Comparison of ENCODE assay signal across 8 cellular contexts in genomic region chr10:99619851-99620712, GRCh38. TPM values are rescaled to one million over a fixed set of nuclear protein-coding genes. Genes with fewer than 3 reads are reported as not detected.
DNase-seq lines count a peak whose midpoint lies in the region; ATAC-seq and TF ChIP-seq lines count a peak whose summit lies in the region.

Gene SLC25A28, minus strand, starts transcription at chr10:99620439. Its CDS starts 104 bp downstream, at chr10:99620335.

- intact Hi-C loops in Caco-2 (cut with micrococcal nuclease; ENCODE audit: unreplicated experiment): loop anchor here (1.0 to 2.0 kb wide), 5 partner anchors 27 to 189 kb away; partner anchors contain the start of genes ABCC2, COX15, CUTC and ENTPD7

- H3K27ac ChIP-seq in GM23338 (ENCODE audit: low read depth) (peak within 1 kb of the TSS; percentile 96), SJCRH30 (peak within 1 kb of the TSS; percentile 94), neutrophil (peak within 1 kb of the TSS; percentile 97), substantia nigra (ENCODE audit: low read depth, low read length, poor library complexity, severe bottlenecking) (peak within 1 kb of the TSS; percentile 94)

- H3K27me3 Mint-ChIP-seq in Caco-2 (ENCODE audit: insufficient read depth, unreplicated experiment): no peaks in the 10 kb centered on the region
- H3K27me3 Mint-ChIP-seq in GM23338 (ENCODE audit: insufficient read depth, low read depth, poor library complexity): peaks cover 2% of the 10 kb centered on the region
- H3K27me3 Mint-ChIP-seq in activated naive CD4-positive, alpha-beta T cell treated with anti-CD3 and anti-CD28 coated beads, Interleukin-2, amount 50 U/mL, for 24 hours: no peaks in the 10 kb centered on the region

- H3K9me3 ChIP-seq in Caco-2 (no peaks in the 10 kb centered on the region), MG63 (peaks cover 4% of the 10 kb centered on the region), SJCRH30 (replicated peaks) (no peaks in the 10 kb centered on the region), neutrophil (no peaks in the 10 kb centered on the region)

- peak within 1 kb of the TSS; percentile 87 for H3K4me3 ChIP-seq in Caco-2 (ENCODE audit: low read depth, low read length)
- peak within 1 kb of the TSS; percentile 87 for H3K4me3 ChIP-seq in GM23338
- H3K4me3 ChIP-seq in MG63: peak within 1 kb of the TSS; percentile 63
- H3K4me3 ChIP-seq in SJCRH30: peak within 1 kb of the TSS; percentile 67
- H3K4me3 ChIP-seq in neutrophil (ENCODE audit: low read depth in 1 of 2, low read length in 1 of 2): peak within 1 kb of the TSS; percentile 74 to 92

- H3K27me3 ChIP-seq in Caco-2 (replicated peaks; ENCODE audit: control insufficient read depth, insufficient read depth, low read length) (no peaks in the 10 kb centered on the region), GM23338 (ENCODE audit: insufficient read depth) (no peaks in the 10 kb centered on the region), MG63 (no peaks in the 10 kb centered on the region), SJCRH30 (no peaks in the 10 kb centered on the region), neutrophil (no peaks in the 10 kb centered on the region)

- H3K36me3 ChIP-seq in Caco-2 (ENCODE audit: control insufficient read depth, insufficient read depth, low read length) (no peaks in the 10 kb centered on the region), GM23338 (ENCODE audit: insufficient read depth) (no peaks in the 10 kb centered on the region), MG63 (peaks cover 27% of the 10 kb centered on the region), SJCRH30 (no peaks in the 10 kb centered on the region), neutrophil (no peaks in the 10 kb centered on the region)

- H3K27ac Mint-ChIP-seq in Caco-2 (ENCODE audit: unreplicated experiment) (peak within 1 kb of the TSS; percentile 98), GM23338 (peak within 1 kb of the TSS; percentile 92)
- peak within 1 kb of the TSS; percentile 97 for H3K27ac Mint-ChIP-seq in activated naive CD4-positive, alpha-beta T cell treated with anti-CD3 and anti-CD28 coated beads, Interleukin-2, amount 50 U/mL, for 24 hours

- H3K36me3 Mint-ChIP-seq in Caco-2 (ENCODE audit: insufficient read depth, unreplicated experiment) (peaks cover 14% of the 10 kb centered on the region), GM23338 (ENCODE audit: low read depth) (no peaks in the 10 kb centered on the region)
- peaks cover 1% of the 10 kb centered on the region for H3K36me3 Mint-ChIP-seq in activated naive CD4-positive, alpha-beta T cell treated with anti-CD3 and anti-CD28 coated beads, Interleukin-2, amount 50 U/mL, for 24 hours

- DNase-seq in Caco-2: peak in 1 of 2 experiments; percentile 99
- peak; percentile 36 for DNase-seq in GM23338 (ENCODE audit: low spot score)
- peak; percentile 3 for DNase-seq in MG63
- DNase-seq in SJCRH30: peak; percentile 98 to 100
- DNase-seq in germinal center (ENCODE audit: low spot score): peak; percentile 97
- peak in 48 of 49 donors; percentile 52 to 100 (median 97) for DNase-seq in substantia nigra (lab: John Stamatoyannopoulos, UW)

- CTCF ChIA-PET in Caco-2 (lab: Charles Lee): interaction anchor here (0.6 to 2.4 kb wide), 7 partner anchors 8 to 184 kb away, joined by 3 to 9 read pairs (median 5); partner anchors contain the start of genes CUTC and ENTPD7

- H3K79me2 ChIP-seq in GM23338 (replicated peaks; ENCODE audit: insufficient read depth): peaks cover 30% of the 10 kb centered on the region

- peaks cover 3% of the 10 kb centered on the region; the same call in 1 of the 2 replicates for H4K20me1 ChIP-seq in GM23338 (replicated peaks; ENCODE audit: insufficient read depth)

- peak within 1 kb of the TSS; percentile 95 for H3K4me2 ChIP-seq in GM23338

- no TSS peak for BruUV-seq in Caco-2 (replicated peaks; lab: Mats Ljungman, UMichigan)

- 0 out of 2 replicates have a peak, but pooled peaks cover 7% of the 10 kb centered on the region for H3F3A ChIP-seq in GM23338 (replicated peaks; ENCODE audit: low read depth)

- peak within 1 kb of the TSS; percentile 68 for H3K4me3 Mint-ChIP-seq in Caco-2 (ENCODE audit: unreplicated experiment)
- peak within 1 kb of the TSS; percentile 83 for H3K4me3 Mint-ChIP-seq in GM23338
- H3K4me3 Mint-ChIP-seq in activated naive CD4-positive, alpha-beta T cell treated with anti-CD3 and anti-CD28 coated beads, Interleukin-2, amount 50 U/mL, for 24 hours: peak within 1 kb of the TSS; percentile 89

- peaks cover 41% of the 10 kb centered on the region for H3K4me1 Mint-ChIP-seq in Caco-2 (ENCODE audit: low read depth, unreplicated experiment)
- peaks cover 22% of the 10 kb centered on the region for H3K4me1 Mint-ChIP-seq in GM23338
- H3K4me1 Mint-ChIP-seq in activated naive CD4-positive, alpha-beta T cell treated with anti-CD3 and anti-CD28 coated beads, Interleukin-2, amount 50 U/mL, for 24 hours: peaks cover 52% of the 10 kb centered on the region

- TF ChIP-seq CTCF in Caco-2 (IDR thresholded peaks at IDR 0.05; ENCODE audit: insufficient read depth in 1 of 2, low read depth in 1 of 2, low read length in 1 of 2, severe bottlenecking in 1 of 2, unreplicated experiment in 1 of 2) (no peak), GM23338 (conservative IDR thresholded peaks at IDR 0.05; ENCODE audit: low read depth in 2 of 2) (no peak), neutrophil (IDR thresholded peaks at IDR 0.05) (no peak)

- no peak for ATAC-seq in GM23338

- H3K4me1 ChIP-seq in Caco-2: peaks cover 8% of the 10 kb centered on the region
- H3K4me1 ChIP-seq in GM23338 (ENCODE audit: insufficient read depth): peaks cover 28% of the 10 kb centered on the region
- peaks cover 3% of the 10 kb centered on the region for H3K4me1 ChIP-seq in SJCRH30
- peaks cover 34 to 44% of the 10 kb centered on the region in 2 experiments for H3K4me1 ChIP-seq in neutrophil (ENCODE audit: control insufficient read depth in 1 of 2, insufficient read depth in 1 of 2, low read depth in 1 of 2, low read length in 1 of 2)

- no peaks in the 10 kb centered on the region for H3K9me2 ChIP-seq in GM23338 (ENCODE audit: insufficient read depth)

- H2AFZ ChIP-seq in GM23338: peak within 1 kb of the TSS; percentile 86

- POLR2A ChIA-PET in Caco-2 (lab: Charles Lee): interaction anchor here (0.5 to 2.5 kb wide), 12 partner anchors 16 to 228 kb away, joined by 3 to 27 read pairs (median 4); partner anchors contain the start of genes COX15, CUTC, ENTPD7 and GOT1

- peaks cover 10% of the 10 kb centered on the region for H3K9me3 Mint-ChIP-seq in Caco-2 (ENCODE audit: unreplicated experiment)
- no peaks in the 10 kb centered on the region for H3K9me3 Mint-ChIP-seq in GM23338
- no peaks in the 10 kb centered on the region for H3K9me3 Mint-ChIP-seq in activated naive CD4-positive, alpha-beta T cell treated with anti-CD3 and anti-CD28 coated beads, Interleukin-2, amount 50 U/mL, for 24 hours

TF ChIP-seq in GM23338, 12 proteins besides CTCF, POLR2A, EP300 and RAD21:
- peak; percentile 87 for TF ChIP-seq CREB1 (CRISPR knock-in tag; IDR thresholded peaks at IDR 0.05; ENCODE audit: low read depth)
- no peak for TF ChIP-seq POLR2AphosphoS5 (IDR thresholded peaks at IDR 0.05; ENCODE audit: low read depth)
- no peak for TF ChIP-seq JUNB (IDR thresholded peaks at IDR 0.05; ENCODE audit: unreplicated experiment)
- no peak for TF ChIP-seq ZNF114 (CRISPR knock-in tag; IDR thresholded peaks at IDR 0.05)

RNA-seq across cellular contexts. Expression of gene SLC25A28, which starts in this region (rescaled TPM):
- 33.8 and 36.7 TPM in 2 replicates for total RNA-seq in Caco-2 (2022)
- 10.1 and 12.4 TPM in 2 replicates for total RNA-seq in GM23338 (2014; rRNA removed; shearing (Covaris generic))
- 15.5 and 16.4 TPM in 2 replicates for polyA plus RNA-seq in GM23338 (2016; fragmentation: Nextera tagmentation; extraction: Ambion mirVana)
- total RNA-seq in MG63 (2014; rRNA removed; shearing (Covaris generic); ENCODE audit: low replicate concordance): 20.0 and 35.3 TPM in 2 replicates
- total RNA-seq in SJCRH30 (2014; rRNA removed; shearing (Covaris generic)): 18.0 and 20.6 TPM in 2 replicates
